In genomic region chr15:39320355-39320754, GRCh38 we compare ENCODE assay signal across 28 cellular contexts.
"Had no signal": no experiment of that assay in that cellular context is flagged by ENCODE, and none has a peak within 500 bp of the region (broad histone marks: within the 10 kb centered on the region; RNA-seq: fewer than 3 reads in every experiment).

No MANE protein-coding gene starts in this region.

- H3K4me3 ChIP-seq: colonic mucosa, coronary artery, dorsolateral prefrontal cortex, esophagus muscularis mucosa, esophagus squamous epithelium, gastrocnemius medialis, gastroesophageal sphincter, heart left ventricle, heart right ventricle had no signal

- H3K9me3 ChIP-seq: colonic mucosa, gastrocnemius medialis had no signal

- H3K27ac ChIP-seq: colonic mucosa, coronary artery, dorsolateral prefrontal cortex, epithelial cell of prostate, esophagus muscularis mucosa, esophagus squamous epithelium, foreskin keratinocyte, gastrocnemius medialis, gastroesophageal sphincter, heart left ventricle, heart right ventricle had no signal

- H3K4me1 ChIP-seq: esophagus squamous epithelium, gastrocnemius medialis, heart right ventricle had no signal

- H3K27me3 ChIP-seq: colonic mucosa, dorsolateral prefrontal cortex, esophagus muscularis mucosa, esophagus squamous epithelium, foreskin keratinocyte, gastrocnemius medialis, gastroesophageal sphincter, heart left ventricle, heart right ventricle had no signal

- H3K36me3 ChIP-seq: colonic mucosa, esophagus muscularis mucosa, esophagus squamous epithelium, gastrocnemius medialis, gastroesophageal sphincter, heart left ventricle, heart right ventricle had no signal

- FAIRE-seq: colon, endometrium, endothelial cell of umbilical vein, frontal cortex had no signal

- DNase-seq: colonic mucosa; cortex of kidney; dermis blood vessel endothelial cell; dorsolateral prefrontal cortex; effector CD4-positive, alpha-beta T cell; effector CD8-positive, alpha-beta T cell; effector memory CD4-positive, alpha-beta T cell; effector memory CD8-positive, alpha-beta T cell; endodermal cell; erythroblast; esophagus squamous epithelium; foreskin fibroblast; foreskin keratinocyte; foreskin melanocyte; gastrocnemius medialis; glutamatergic neuron; head of caudate nucleus; heart left ventricle; heart right ventricle had no signal

- ATAC-seq: effector memory CD8-positive, alpha-beta T cell; esophagus mucosa; foreskin keratinocyte; gastrocnemius medialis; gastroesophageal sphincter; heart left ventricle; heart right ventricle had no signal
